8 cellular contexts compared by ENCODE assay signal in genomic region chr15:100873029-100873677, GRCh38. TPM values are rescaled to one million over a fixed set of nuclear protein-coding genes. Genes with fewer than 3 reads are reported as not detected.
A peak's percentile ranks its signal among the peaks of the same experiment; 100 is the strongest.
DNase-seq lines count a peak whose midpoint lies in the region; ATAC-seq and TF ChIP-seq lines count a peak whose summit lies in the region.

No MANE protein-coding gene starts in this region.

- no peaks in the 10 kb centered on the region for H3K4me1 ChIP-seq in body of pancreas

- no peaks in the 10 kb centered on the region for H3K36me3 ChIP-seq in body of pancreas (replicated peaks in 1 of 2; ENCODE audit: insufficient read depth in 1 of 2, low read depth in 2 of 2)

- no peaks in the 10 kb centered on the region for H3K9me3 ChIP-seq in body of pancreas

- ATAC-seq in GM21390 (IDR thresholded peaks at IDR 0.05; ENCODE audit: unreplicated experiment) (peak; percentile 77), body of pancreas (peak; percentile 91), HG03196 (IDR thresholded peaks at IDR 0.05; ENCODE audit: unreplicated experiment) (no peak)

- no peak overlapping the region for H3K4me3 ChIP-seq in body of pancreas

- H3K27me3 ChIP-seq in body of pancreas: no peaks in the 10 kb centered on the region

- no peak for TF ChIP-seq POLR2A in body of pancreas (IDR thresholded peaks at IDR 0.05)

- H3K27ac ChIP-seq in body of pancreas: peak overlapping the region in 3 of 4 donors; percentile 31 to 43 (median 41)

- intact Hi-C loops in body of pancreas (cut with DNase I): loop anchor here (10.0 kb wide), 1 partner anchor 158 kb away; no protein-coding TSS in a partner anchor

- WGBS in body of pancreas, 2 donors: 19 to 21% methylated on average over 2 of the region's 2 CpGs

- peak; percentile 79 to 97 (median 95) for TF ChIP-seq CTCF in body of pancreas (IDR thresholded peaks at IDR 0.05)

- DNase-seq in DMS 273 treated with DMSO at 0.1 percent for 48 hours (lab: John Stamatoyannopoulos, UW) (peak; percentile 15), M059J (ENCODE audit: low read depth) (peak; percentile 79), SK-N-DZ (ENCODE audit: low spot score) (peak; percentile 72), body of pancreas (peak; percentile 79 to 85 (median 83)), iPS-NIHi11 (ENCODE audit: low spot score) (peak; percentile 73)
- peak; percentile 29 for DNase-seq in stimulated activated CD4-positive, alpha-beta T cell treated with anti-CD3 and anti-CD28 coated beads, Interleukin-12 subunit alpha, Interleukin-12 subunit beta, amount 100 ng/mL, for 4 hours

RNA-seq across cellular contexts. Expression of gene ALDH1A3, which starts 6.5 kb away (rescaled TPM):
- 343 and 350 TPM in 2 replicates for total RNA-seq in M059J (2014; rRNA removed; shearing (Covaris generic))
- polyA plus RNA-seq in SK-N-DZ (2014; cell fraction: cytosol; rRNA removed): 0.09 TPM in 1 of 2 replicates, not detected in the other
- polyA plus RNA-seq in SK-N-DZ (2014; cell fraction: nucleus; rRNA removed): not detected in 2 replicates
- 10 to 100 TPM; 19.5 to 33.9 TPM for total RNA-seq in body of pancreas

RNA-seq across cellular contexts. Expression of gene LRRK1, which starts 46.0 kb away (rescaled TPM):
- 0.20 and 1.7 TPM in 2 replicates for total RNA-seq in M059J (2014; rRNA removed; shearing (Covaris generic))
- not detected in 2 replicates for polyA plus RNA-seq in SK-N-DZ (2014; cell fraction: cytosol; rRNA removed)
- 0.09 TPM in 1 of 2 replicates, not detected in the other for polyA plus RNA-seq in SK-N-DZ (2014; cell fraction: nucleus; rRNA removed)
- total RNA-seq in body of pancreas: 10 to 100 TPM; 12.2 to 14.0 TPM

Comparison
In these comparisons a context has a peak if more than half of its experiments do, and no peak if none do; other contexts are left out.
1. DNase-seq: peak in every context shown above with its lines; median percentile 83 in body of pancreas; 79 in M059J; 73 in iPS-NIHi11; 72 in SK-N-DZ; 29 in stimulated activated CD4-positive, alpha-beta T cell treated with anti-CD3 and anti-CD28 coated beads, Interleukin-12 subunit alpha, Interleukin-12 subunit beta, amount 100 ng/mL, for 4 hours; 15 in DMS 273 treated with DMSO at 0.1 percent for 48 hours.